ENCODE assay signal across 1 cellular context in the genomic region with DNA sequence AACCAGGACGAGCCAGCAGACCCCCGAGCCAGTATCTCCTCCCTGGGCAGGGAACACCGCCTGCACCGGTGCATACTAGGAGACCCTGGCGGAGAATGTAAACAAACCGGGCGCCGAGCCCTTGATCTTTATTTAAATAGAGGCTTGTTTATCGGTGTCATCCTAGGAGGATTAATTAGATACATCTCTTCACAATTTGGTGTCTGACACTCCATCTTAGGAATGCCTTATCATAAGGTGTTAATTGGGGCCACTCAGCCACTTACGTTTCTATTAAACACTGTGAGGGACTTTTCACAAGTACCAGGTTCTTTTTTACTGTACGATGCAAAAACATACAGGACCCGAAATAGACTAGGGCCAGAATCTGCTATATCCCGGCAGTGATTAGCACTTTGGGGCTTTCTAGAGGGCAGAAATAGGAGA.
TF ChIP-seq lines count a peak whose summit lies in the region.

No MANE protein-coding gene starts in this region.

TF ChIP-seq in H1, 55 proteins besides CTCF, POLR2A, EP300 and RAD21:
- TF ChIP-seq FOSL1 (IDR thresholded peaks at IDR 0.05; ENCODE audit: insufficient read depth, low read depth, low read length) = no peak
- no peak for TF ChIP-seq SIN3A (conservative IDR thresholded peaks at IDR 0.05 in 1 of 2, IDR thresholded peaks at IDR 0.05 in 1 of 2; ENCODE audit: low read depth in 1 of 2, low read length in 2 of 2)
- no peak for TF ChIP-seq HDAC2 (IDR thresholded peaks at IDR 0.05; ENCODE audit: borderline replicate concordance in 1 of 2, low read depth in 2 of 2, low read length in 2 of 2)
- TF ChIP-seq, protein P1, sequence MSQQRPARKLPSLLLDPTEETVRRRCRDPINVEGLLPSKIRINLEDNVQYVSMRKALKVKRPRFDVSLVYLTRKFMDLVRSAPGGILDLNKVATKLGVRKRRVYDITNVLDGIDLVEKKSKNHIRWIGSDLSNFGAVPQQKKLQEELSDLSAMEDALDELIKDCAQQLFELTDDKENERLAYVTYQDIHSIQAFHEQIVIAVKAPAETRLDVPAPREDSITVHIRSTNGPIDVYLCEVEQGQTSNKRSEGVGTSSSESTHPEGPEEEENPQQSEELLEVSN (IDR thresholded peaks at IDR 0.05) = no peak
- TF ChIP-seq MAFK (IDR thresholded peaks at IDR 0.05; ENCODE audit: low read depth, low read length) = no peak
- no peak for TF ChIP-seq GABPA (IDR thresholded peaks at IDR 0.05; ENCODE audit: borderline replicate concordance, insufficient read depth, low read length)
- TF ChIP-seq SP1 (IDR thresholded peaks at IDR 0.05; ENCODE audit: low read depth, low read length) = no peak
- no peak for TF ChIP-seq RXRA (IDR thresholded peaks at IDR 0.05; ENCODE audit: insufficient read depth, low read depth, low read length)
- TF ChIP-seq GTF2F1 (IDR thresholded peaks at IDR 0.05; ENCODE audit: borderline replicate concordance, low read depth, low read length) = no peak
- TF ChIP-seq CEBPB (IDR thresholded peaks at IDR 0.05; ENCODE audit: low read depth, low read length) = no peak
